ENCODE assay signal across 20 cellular contexts in the genomic region with DNA sequence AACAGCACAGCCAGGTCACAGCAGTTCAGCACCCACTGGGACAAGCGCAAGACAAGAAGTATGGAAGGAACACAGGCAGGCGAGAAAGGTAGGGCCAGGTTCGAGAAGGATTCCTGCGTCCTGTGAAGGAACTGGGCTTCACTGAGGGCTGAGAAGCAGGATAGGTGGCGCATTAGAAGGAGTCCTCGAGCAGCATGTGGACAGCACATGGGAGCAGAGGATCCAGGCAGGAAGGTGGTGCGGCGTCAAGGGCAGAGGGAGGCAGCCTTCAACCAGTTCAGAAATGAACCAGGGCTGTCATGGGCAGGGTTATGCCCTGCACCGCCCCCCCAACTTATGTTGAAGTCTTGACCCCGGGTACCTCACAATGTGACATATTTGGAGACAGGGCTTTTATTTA. TPM values are rescaled to one million over a fixed set of nuclear protein-coding genes. Genes with fewer than 3 reads are reported as not detected.
A peak's percentile ranks its signal among the peaks of the same experiment; 100 is the strongest.
DNase-seq lines count a peak whose midpoint lies in the region; ATAC-seq, FAIRE-seq and TF ChIP-seq lines count a peak whose summit lies in the region.
"Had no signal": no experiment of that assay in that cellular context is flagged by ENCODE, and none has a peak within 500 bp of the region (broad histone marks: within the 10 kb centered on the region; RNA-seq: fewer than 3 reads in every experiment).

No MANE protein-coding gene starts in this region.

- no peak for TF ChIP-seq CTCF in K562 (IDR thresholded peaks at IDR 0.05 in 2 of 3, conservative IDR thresholded peaks at IDR 0.05 in 1 of 3; ENCODE audit: insufficient read depth in 2 of 3, low read depth in 1 of 3, low read length in 3 of 3)

- H3K4me3 Mint-ChIP-seq in dendritic cell treated with granulocyte-macrophage colony-stimulating factor and Interleukin-4, amounts not matched to agents 40 ng/mL and 50 ng/mL, for 4 days = no peak overlapping the region
- H3K4me3 Mint-ChIP-seq: CD4-positive, alpha-beta memory T cell; HFFc6 had no signal

- no peak for FAIRE-seq in K562 (lab: Jason Lieb, UNC)
- FAIRE-seq: A549, GM12892, GM19239 had no signal

- no peak overlapping the region for H3K56ac ChIP-seq in mesendoderm (ENCODE audit: low read length)

- H3K4me3 ChIP-seq in K562 (no peak overlapping the region), mesendoderm (ENCODE audit: low read length) (no peak overlapping the region)
- H3K4me3 ChIP-seq: A549 had no signal

- no peaks in the 10 kb centered on the region; the same call in 1 of the 2 replicates for H3K9me3 ChIP-seq in K562 (replicated peaks; ENCODE audit: control insufficient read depth, insufficient read depth, low read depth, low read length)
- H3K9me3 ChIP-seq: A549, BE2C had no signal

- H3K27me3 Mint-ChIP-seq in dendritic cell treated with granulocyte-macrophage colony-stimulating factor and Interleukin-4, amounts not matched to agents 40 ng/mL and 50 ng/mL, for 4 days = peaks cover 2% of the 10 kb centered on the region

- no peaks in the 10 kb centered on the region for H3K9me1 ChIP-seq in K562 (ENCODE audit: control insufficient read depth, insufficient read depth, low read length)

- no peak overlapping the region for H4K8ac ChIP-seq in mesendoderm (ENCODE audit: low read depth, low read length)

- no peak overlapping the region for H2BK5ac ChIP-seq in mesendoderm (ENCODE audit: low read length)

- H3K4me1 ChIP-seq in K562 (replicated peaks in 1 of 2; ENCODE audit: control insufficient read depth in 2 of 2, insufficient read depth in 2 of 2, low read length in 2 of 2) (peaks cover 0 to 5% of the 10 kb centered on the region in 2 experiments; a peak in 4 of 5 replicates), mesendoderm (ENCODE audit: control insufficient read depth, low read depth, low read length) (no peaks in the 10 kb centered on the region)
- H3K4me1 ChIP-seq: A549 had no signal

- H2AK5ac ChIP-seq in mesendoderm (ENCODE audit: low read length) = no peak overlapping the region

- H3K9ac ChIP-seq in K562 (ENCODE audit: insufficient read depth in 1 of 2, low read depth in 2 of 2, low read length in 2 of 2) (no peak overlapping the region; a peak in 1 of 4 replicates), mesendoderm (ENCODE audit: low read length) (no peak overlapping the region)

- H2BK15ac ChIP-seq in mesendoderm (replicated peaks; ENCODE audit: low read depth) = no peak overlapping the region

- peaks cover 12% of the 10 kb centered on the region for H3K4me1 Mint-ChIP-seq in dendritic cell treated with granulocyte-macrophage colony-stimulating factor and Interleukin-4, amounts not matched to agents 40 ng/mL and 50 ng/mL, for 4 days (ENCODE audit: low read depth)

- H3K36me3 ChIP-seq in K562 (ENCODE audit: control insufficient read depth, insufficient read depth, low read length) (no peaks in the 10 kb centered on the region), mesendoderm (ENCODE audit: control insufficient read depth, insufficient read depth, low read length) (no peaks in the 10 kb centered on the region)
- H3K36me3 ChIP-seq: BE2C had no signal

- DNase-seq in K562 (ENCODE audit: extremely low read depth in 1 of 4, low spot score in 3 of 4) (no peak), mesendoderm (no peak), substantia nigra (lab: John Stamatoyannopoulos, UW) (no peak), HPDE6-E6E7 (ENCODE audit: extremely low spot score) (no peak), NCI-H2227 treated with DMSO at 0.1 percent for 48 hours (lab: John Stamatoyannopoulos, UW) (no peak)
- no peak for DNase-seq in NK-92 treated with Interleukin-12 subunit alpha and Interleukin-12 subunit beta, amount 100 ng/mL, for 24 hours (lab: John Stamatoyannopoulos, UW)
- no peak for DNase-seq in stimulated activated CD4-positive, alpha-beta T cell treated with anti-CD3 and anti-CD28 coated beads, Interleukin-1b, Interleukin-23, amount 100 ng/mL, for 48 hours
- DNase-seq: BE2C; CD4-positive, alpha-beta memory T cell; DMS79 treated with DMSO at 0.1 percent for 48 hours; GDM1; HCEC 1CT; HFFc6 had no signal

- no peaks in the 10 kb centered on the region; a peak in 1 of 5 replicates for H3K27me3 ChIP-seq in K562 (ENCODE audit: control insufficient read depth in 2 of 2, insufficient read depth in 2 of 2, low read length in 2 of 2)
- no peaks in the 10 kb centered on the region for H3K27me3 ChIP-seq in mesendoderm (ENCODE audit: insufficient read depth, low read length, poor library complexity)
- H3K27me3 ChIP-seq: BE2C had no signal

- no peaks in the 10 kb centered on the region for H3K36me3 Mint-ChIP-seq in dendritic cell treated with granulocyte-macrophage colony-stimulating factor and Interleukin-4, amounts not matched to agents 40 ng/mL and 50 ng/mL, for 4 days (ENCODE audit: low read depth)
- H3K36me3 Mint-ChIP-seq: CD4-positive, alpha-beta memory T cell had no signal

- TF ChIP-seq EP300 in K562 (IDR thresholded peaks at IDR 0.05; ENCODE audit: low read length) = no peak

- peak overlapping the region; percentile 75 for H2AFZ ChIP-seq in K562 (ENCODE audit: low read depth, low read length)

- H4K5ac ChIP-seq in mesendoderm (ENCODE audit: low read length) = no peak overlapping the region

- BruUV-seq in K562 (replicated peaks; lab: Mats Ljungman, UMichigan) = no TSS peak

- H2BK120ac ChIP-seq in mesendoderm (ENCODE audit: low read depth, low read length) = no peak overlapping the region

- no peaks in the 10 kb centered on the region for H4K20me1 ChIP-seq in K562 (replicated peaks; ENCODE audit: control insufficient read depth, insufficient read depth, low read length)

- H3K4ac ChIP-seq in mesendoderm (ENCODE audit: low read depth, low read length) = no peak overlapping the region

- in situ Hi-C loops in K562 (cut with MboI) = loop anchor here (10.0 to 25.0 kb wide), 2 partner anchors 249 to 1041 kb away; no protein-coding TSS in a partner anchor

- H3K4me2 ChIP-seq in K562 (ENCODE audit: insufficient read depth, low read length) (no peak overlapping the region), mesendoderm (ENCODE audit: low read length) (no peak overlapping the region)
- H3K4me2 ChIP-seq: A549 had no signal

- H3K27ac ChIP-seq in K562 (ENCODE audit: extremely low read depth, low read depth, low read length) (no peak overlapping the region), mesendoderm (ENCODE audit: low read depth, low read length) (no peak overlapping the region), substantia nigra (ENCODE audit: low read depth, low read length, poor library complexity, severe bottlenecking) (peak overlapping the region; percentile 98)
- H3K27ac ChIP-seq: A549, C4-2B had no signal

- H3K79me1 ChIP-seq in mesendoderm (ENCODE audit: low read length) = no peaks in the 10 kb centered on the region

- CTCF ChIA-PET in K562 (lab: Yijun Ruan, JAX; ENCODE audit: low intra/inter-chr PET ratio) = interaction anchor here (0.6 kb wide), 1 partner anchor 9 kb away, joined by 4 read pairs; no protein-coding TSS in a partner anchor

- H3K23ac ChIP-seq in mesendoderm (ENCODE audit: low read length) = peak overlapping the region; percentile 74

- H3K18ac ChIP-seq in mesendoderm (ENCODE audit: low read length) = no peak overlapping the region

- intact Hi-C loops in K562 (cut with micrococcal nuclease) = loop anchor here (10.0 kb wide), 1 partner anchor 479 kb away; the partner anchor contains the start of gene LCORL
- intact Hi-C loops in dendritic cell treated with granulocyte-macrophage colony-stimulating factor and Interleukin-4, amounts not matched to agents 40 ng/mL and 50 ng/mL, for 4 days (cut with micrococcal nuclease) = loop anchor here (10.0 kb wide), 1 partner anchor 819 kb away; no protein-coding TSS in a partner anchor

- TF ChIP-seq RAD21 in K562 (CRISPR knock-in tag; conservative IDR thresholded peaks at IDR 0.05 in 1 of 2, IDR thresholded peaks at IDR 0.05 in 1 of 2) = no peak

- H3K27ac Mint-ChIP-seq in dendritic cell treated with granulocyte-macrophage colony-stimulating factor and Interleukin-4, amounts not matched to agents 40 ng/mL and 50 ng/mL, for 4 days = peak overlapping the region; percentile 53
- H3K27ac Mint-ChIP-seq: HFFc6 had no signal

- WGBS in K562 (ENCODE audit: insufficient coverage, low coverage, missing lambda C conversion rate) = 51% methylated on average over 10 of the region's 10 CpGs
- no CpG with 5 or more reads among the region's 10 CpGs for WGBS in mesendoderm (ENCODE audit: extremely low coverage, insufficient coverage, low lambda C conversion rate)

- POLR2A ChIA-PET in K562 (lab: Yijun Ruan, JAX) = interaction anchor here (0.6 kb wide), 1 partner anchor 58 kb away, joined by 3 read pairs; no protein-coding TSS in a partner anchor

- no peak for ATAC-seq in K562
- ATAC-seq: A549 had no signal

- H3K79me2 ChIP-seq in K562 (ENCODE audit: control insufficient read depth, insufficient read depth, low read length) (no peaks in the 10 kb centered on the region), mesendoderm (ENCODE audit: control insufficient read depth, insufficient read depth, low read length) (no peaks in the 10 kb centered on the region)

- TF ChIP-seq POLR2A in K562 (conservative IDR thresholded peaks at IDR 0.05) = no peak

- H3K9me3 Mint-ChIP-seq in dendritic cell treated with granulocyte-macrophage colony-stimulating factor and Interleukin-4, amounts not matched to agents 40 ng/mL and 50 ng/mL, for 4 days = no peaks in the 10 kb centered on the region
- H3K9me3 Mint-ChIP-seq: CD4-positive, alpha-beta memory T cell; HFFc6 had no signal

RNA-seq across cellular contexts. Expression of gene LAP3, which starts 30.8 kb away (rescaled TPM):
- total RNA-seq in K562 (2011; cell fraction: chromatin; rRNA removed; ENCODE audit: low replicate concordance) = 32.7 and 42.6 TPM in 2 replicates
- total RNA-seq in K562 (2011; cell fraction: nucleolus; rRNA removed) = 24.0 and 28.4 TPM in 2 replicates
- total RNA-seq in K562 (2011; cell fraction: nucleoplasm; rRNA removed) = 31.4 and 34.3 TPM in 2 replicates
- total RNA-seq in K562 (2014; rRNA removed) (100 and 107 TPM in 2 replicates), K562 (2014; rRNA removed; fragmentation: Illumina TruSeq; extraction: Trizol) (122 and 126 TPM in 2 replicates), K562 (2015; rRNA removed; fragmentation: Illumina TruSeq; extraction: Trizol) (134 and 143 TPM in 2 replicates), K562 (2021) (82.3 and 85.6 TPM in 2 replicates)
- polyA plus RNA-seq in K562 (2011; rRNA removed) (75.0 and 97.3 TPM in 2 replicates), K562 (2014; fragmentation: Illumina TruSeq; extraction: Trizol) (115 and 132 TPM in 2 replicates), K562 (2014; fragmentation: Nextera tagmentation; extraction: Ambion mirVana) (100 to 1,000 TPM in 1 of 2 experiments, 10 to 100 TPM in 1; 97.3 to 170 TPM), K562 (2014; rRNA removed) (93.1 and 94.3 TPM in 2 replicates)
- polyA plus RNA-seq in K562 (2011; cell fraction: cytosol; rRNA removed) = 45.3 and 56.8 TPM in 2 replicates
- polyA plus RNA-seq in K562 (2011; cell fraction: nucleus; rRNA removed) = 25.3 and 29.5 TPM in 2 replicates
- polyA plus RNA-seq in K562 (2012) = 64.4 and 111 TPM in 2 replicates
- polyA minus RNA-seq in K562 (2011; rRNA and poly(A)+ RNA removed) = 87.0 and 98.8 TPM in 2 replicates
- polyA minus RNA-seq in K562 (2011; cell fraction: cytosol; rRNA and poly(A)+ RNA removed) = 33.4 and 54.2 TPM in 2 replicates
- polyA minus RNA-seq in K562 (2011; cell fraction: nucleus; rRNA and poly(A)+ RNA removed) = 24.0 and 33.1 TPM in 2 replicates
- 45.8 TPM for polyA plus RNA-seq in mesendoderm (2013, experiment 1 of 2)
- 46.7 TPM for polyA plus RNA-seq in mesendoderm (2013, experiment 2 of 2)

RNA-seq across cellular contexts. Expression of gene CLRN2, which starts 31.3 kb away (rescaled TPM):
- not detected in 2 replicates for total RNA-seq in K562 (2011; cell fraction: chromatin; rRNA removed; ENCODE audit: low replicate concordance)
- total RNA-seq in K562 (2011; cell fraction: nucleolus; rRNA removed) = not detected in 2 replicates
- not detected in 2 replicates for total RNA-seq in K562 (2011; cell fraction: nucleoplasm; rRNA removed)
- total RNA-seq in K562 (2014; rRNA removed) = not detected in 2 replicates
- total RNA-seq in K562 (2014; rRNA removed; fragmentation: Illumina TruSeq; extraction: Trizol) = not detected in 2 replicates
- not detected in 2 replicates for total RNA-seq in K562 (2015; rRNA removed; fragmentation: Illumina TruSeq; extraction: Trizol)
- not detected in 2 replicates for total RNA-seq in K562 (2021)
- polyA plus RNA-seq in K562 (2011; rRNA removed) = not detected in 2 replicates
- polyA plus RNA-seq in K562 (2011; cell fraction: cytosol; rRNA removed) = not detected in 2 replicates
- not detected in 2 replicates for polyA plus RNA-seq in K562 (2011; cell fraction: nucleus; rRNA removed)
- not detected in 2 replicates for polyA plus RNA-seq in K562 (2012)
- not detected in 2 replicates for polyA plus RNA-seq in K562 (2014; fragmentation: Illumina TruSeq; extraction: Trizol)
- polyA plus RNA-seq in K562 (2014; fragmentation: Nextera tagmentation; extraction: Ambion mirVana) = not detected
- polyA plus RNA-seq in K562 (2014; rRNA removed) = not detected in 2 replicates
- not detected in 2 replicates for polyA minus RNA-seq in K562 (2011; rRNA and poly(A)+ RNA removed)
- not detected in 2 replicates for polyA minus RNA-seq in K562 (2011; cell fraction: cytosol; rRNA and poly(A)+ RNA removed)
- not detected in 2 replicates for polyA minus RNA-seq in K562 (2011; cell fraction: nucleus; rRNA and poly(A)+ RNA removed)
- polyA plus RNA-seq in mesendoderm (2013, experiment 1 of 2) = not detected
- polyA plus RNA-seq in mesendoderm (2013, experiment 2 of 2) = not detected
- total RNA-seq: CD4-positive, alpha-beta memory T cell; H4; HFFc6 had no signal
- polyA plus RNA-seq: A549; AG04450; CD4-positive, alpha-beta memory T cell had no signal

RNA-seq across cellular contexts. Expression of gene QDPR, which starts 34.3 kb away (rescaled TPM):
- 20.5 and 30.3 TPM in 2 replicates for total RNA-seq in K562 (2011; cell fraction: chromatin; rRNA removed; ENCODE audit: low replicate concordance)
- total RNA-seq in K562 (2011; cell fraction: nucleolus; rRNA removed) = 17.8 and 19.8 TPM in 2 replicates
- 24.1 and 36.3 TPM in 2 replicates for total RNA-seq in K562 (2011; cell fraction: nucleoplasm; rRNA removed)
- total RNA-seq in K562 (2014; rRNA removed) = 9.4 and 14.4 TPM in 2 replicates
- 16.6 and 17.3 TPM in 2 replicates for total RNA-seq in K562 (2014; rRNA removed; fragmentation: Illumina TruSeq; extraction: Trizol)
- total RNA-seq in K562 (2015; rRNA removed; fragmentation: Illumina TruSeq; extraction: Trizol) = 16.6 and 17.2 TPM in 2 replicates
- 28.6 and 29.7 TPM in 2 replicates for total RNA-seq in K562 (2021)
- 27.1 and 28.9 TPM in 2 replicates for polyA plus RNA-seq in K562 (2011; rRNA removed)
- polyA plus RNA-seq in K562 (2011; cell fraction: cytosol; rRNA removed) = 28.6 and 28.7 TPM in 2 replicates
- polyA plus RNA-seq in K562 (2011; cell fraction: nucleus; rRNA removed) = 14.7 and 16.9 TPM in 2 replicates
- polyA plus RNA-seq in K562 (2012) = 24.7 and 27.3 TPM in 2 replicates
- 26.6 and 27.7 TPM in 2 replicates for polyA plus RNA-seq in K562 (2014; fragmentation: Illumina TruSeq; extraction: Trizol)
- 1 to 10 TPM; 5.7 to 6.4 TPM for polyA plus RNA-seq in K562 (2014; fragmentation: Nextera tagmentation; extraction: Ambion mirVana)
- 26.9 and 39.7 TPM in 2 replicates for polyA plus RNA-seq in K562 (2014; rRNA removed)
- 27.8 and 36.5 TPM in 2 replicates for polyA minus RNA-seq in K562 (2011; rRNA and poly(A)+ RNA removed)
- polyA minus RNA-seq in K562 (2011; cell fraction: cytosol; rRNA and poly(A)+ RNA removed) = 11.0 and 13.0 TPM in 2 replicates
- polyA minus RNA-seq in K562 (2011; cell fraction: nucleus; rRNA and poly(A)+ RNA removed) = 10.4 and 13.9 TPM in 2 replicates
- 26.1 TPM for polyA plus RNA-seq in mesendoderm (2013, experiment 1 of 2)
- polyA plus RNA-seq in mesendoderm (2013, experiment 2 of 2) = 26.6 TPM
